20 cellular contexts compared by ENCODE assay signal in the genomic region with DNA sequence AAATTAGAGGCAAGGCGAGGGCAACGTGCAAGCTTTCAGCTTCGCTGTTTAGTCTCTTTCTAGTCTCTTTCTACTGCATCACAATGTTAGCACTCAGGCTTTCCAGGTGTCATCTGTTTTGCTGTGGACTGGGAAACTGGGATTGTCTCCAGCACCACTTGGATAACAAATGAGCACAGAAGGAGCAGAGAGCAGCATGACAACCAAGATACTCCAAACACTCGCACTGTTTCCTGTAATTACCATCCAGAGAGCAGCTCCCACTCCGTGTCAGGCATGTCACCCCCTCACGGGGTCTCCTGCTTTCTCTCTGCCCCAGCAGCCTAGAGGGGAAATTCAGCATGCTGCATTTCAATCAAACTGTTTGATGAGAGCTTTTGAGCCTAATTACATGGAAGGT.
A peak's percentile ranks its signal among the peaks of the same experiment; 100 is the strongest.
DNase-seq lines count a peak whose midpoint lies in the region; ATAC-seq and TF ChIP-seq lines count a peak whose summit lies in the region.
"Had no signal": no experiment of that assay in that cellular context is flagged by ENCODE, and none has a peak within 500 bp of the region (broad histone marks: within the 10 kb centered on the region; RNA-seq: fewer than 3 reads in every experiment).

No MANE protein-coding gene starts in this region.

- H2AK5ac ChIP-seq in IMR-90 (ENCODE audit: low read depth, low read length) = no peak overlapping the region

- H3K36me3 ChIP-seq in IMR-90 (ENCODE audit: control insufficient read depth, insufficient read depth, low read length) (no peaks in the 10 kb centered on the region), ovary (no peaks in the 10 kb centered on the region), mucosa of descending colon (ENCODE audit: low read depth) (no peaks in the 10 kb centered on the region)
- H3K36me3 ChIP-seq: BLaER1, breast epithelium, lower lobe of right lung, SJSA1 had no signal

- H3K4me3 ChIP-seq in IMR-90 (ENCODE audit: insufficient read depth, low read depth, low read length) = no peak overlapping the region
- H3K4me3 ChIP-seq in fibroblast of villous mesenchyme (ENCODE audit: low read depth, low read length) = peak overlapping the region; percentile 25
- peak overlapping the region; percentile 11 for H3K4me3 ChIP-seq in ovary
- no peak overlapping the region for H3K4me3 ChIP-seq in mucosa of descending colon
- H3K4me3 ChIP-seq: BLaER1, breast epithelium, GM23248, lower lobe of right lung, SJSA1, testis had no signal

- peak overlapping the region; percentile 0 for H2BK5ac ChIP-seq in IMR-90 (ENCODE audit: low read depth, low read length, poor library complexity, severe bottlenecking)

- H3K27me3 ChIP-seq in IMR-90 (ENCODE audit: control insufficient read depth, insufficient read depth, low read length) = no peaks in the 10 kb centered on the region
- H3K27me3 ChIP-seq in ovary = no peaks in the 10 kb centered on the region
- H3K27me3 ChIP-seq: BLaER1, breast epithelium, SJSA1, testis had no signal

- no peak overlapping the region for H3K23ac ChIP-seq in IMR-90 (ENCODE audit: low read depth, low read length)

- H2BK15ac ChIP-seq in IMR-90 (ENCODE audit: low read depth, low read length) = no peak overlapping the region

- no peak overlapping the region for H3K56ac ChIP-seq in IMR-90 (ENCODE audit: extremely low read depth, insufficient read depth, low read length)

- TF ChIP-seq POLR2A in IMR-90 (IDR thresholded peaks at IDR 0.05; ENCODE audit: low read depth, low read length) (no peak), ovary (IDR thresholded peaks at IDR 0.05) (no peak)

- H2BK120ac ChIP-seq in IMR-90 (ENCODE audit: low read depth, low read length) = no peak overlapping the region

- H2BK20ac ChIP-seq in IMR-90 (ENCODE audit: low read depth, low read length) = no peak overlapping the region

- CTCF ChIA-PET in IMR-90 (lab: Yijun Ruan, JAX) = interaction anchor here (0.9 to 1.1 kb wide), 2 partner anchors 29 to 238 kb away, joined by 3 read pairs; no protein-coding TSS in a partner anchor

- POLR2A ChIA-PET in IMR-90 (lab: Charles Lee; ENCODE audit: unreplicated experiment) = no interaction called here

- BruUV-seq in IMR-90 (replicated peaks; lab: Mats Ljungman, UMichigan) = no TSS peak

- DNase-seq in IMR-90 (peak; percentile 15), NCI-H69 (lab: John Stamatoyannopoulos, UW) (peak; percentile 89), fibroblast of villous mesenchyme (ENCODE audit: low read depth) (peak; percentile 6), ovary (no peak), mucosa of descending colon (no peak), LoVo (ENCODE audit: low spot score) (no peak), DMS153 (lab: John Stamatoyannopoulos, UW) (no peak)
- DNase-seq: activated CD4-positive, alpha-beta T cell treated with anti-CD3 and anti-CD28 coated beads, Interleukin-2, amount 10 ng/mL, durations not matched to agents 24 days and 14 days; activated naive CD4-positive, alpha-beta T cell treated with anti-CD3 and anti-CD28 coated beads, Interleukin-2, amount 10 ng/mL, durations not matched to agents 7 days and 5 days; activated T-cell treated with anti-CD3 and anti-CD28 coated beads for 4 hours; effector CD4-positive, alpha-beta T cell; GM23248; lower lobe of right lung; T1000; testis had no signal

- in situ Hi-C loops in IMR-90 (cut with MboI; ENCODE audit: low sequenced_read_pairs) = no loop called here

- no peak overlapping the region for H4K5ac ChIP-seq in IMR-90 (ENCODE audit: low read depth, low read length)

- intact Hi-C loops in IMR-90 (cut with micrococcal nuclease) = no loop called here
- intact Hi-C loops in ovary (cut with DNase I) = no loop called here
- intact Hi-C loops in mucosa of descending colon (cut with DNase I, micrococcal nuclease) = no loop called here

- no peak overlapping the region for H2AK9ac ChIP-seq in IMR-90 (replicated peaks; ENCODE audit: low read depth, low read length, poor library complexity)

- TF ChIP-seq EP300 in ovary (IDR thresholded peaks at IDR 0.05) = no peak

- no peak overlapping the region for H2AFZ ChIP-seq in IMR-90 (replicated peaks; ENCODE audit: low read length, poor library complexity)
- H2AFZ ChIP-seq: GM23248 had no signal

- H3K9me3 ChIP-seq in IMR-90 (ENCODE audit: control insufficient read depth, insufficient read depth, low read length) (no peaks in the 10 kb centered on the region), ovary (no peaks in the 10 kb centered on the region), mucosa of descending colon (no peaks in the 10 kb centered on the region)
- H3K9me3 ChIP-seq: BLaER1, breast epithelium, lower lobe of right lung, SJSA1, testis had no signal

- H3K79me1 ChIP-seq in IMR-90 (ENCODE audit: low read depth in 1 of 2, low read length in 2 of 2) = no peaks in the 10 kb centered on the region; a peak in 1 of 4 replicates

- TF ChIP-seq RAD21 in IMR-90 (IDR thresholded peaks at IDR 0.05; ENCODE audit: low read length) = no peak

- no peak overlapping the region for H3K4ac ChIP-seq in IMR-90 (ENCODE audit: low read depth, low read length)

- H3K4me2 ChIP-seq in IMR-90 (ENCODE audit: low read depth, low read length) = peak overlapping the region; percentile 63; the same call in 1 of the 2 replicates
- H3K4me2 ChIP-seq: BLaER1 had no signal

- dilution Hi-C loops in IMR-90 (cut with HindIII; ENCODE audit: low sequenced_read_pairs, unreplicated experiment) = no loop called here

- H4K20me1 ChIP-seq in IMR-90 (ENCODE audit: insufficient read depth, low read length) = no peaks in the 10 kb centered on the region
- H4K20me1 ChIP-seq: BLaER1 had no signal

- H3K9ac ChIP-seq in IMR-90 (ENCODE audit: low read depth, low read length) = no peak overlapping the region
- H3K9ac ChIP-seq: BLaER1, GM23248 had no signal

- H3K27ac ChIP-seq in IMR-90 (ENCODE audit: insufficient read depth, low read length) (no peak overlapping the region), ovary (no peak overlapping the region)
- H3K27ac ChIP-seq: BLaER1, breast epithelium, GM23248, lower lobe of right lung, SJSA1, testis had no signal

- WGBS in IMR-90 (ENCODE audit: extremely low coverage in 2 of 2, insufficient read length in 1 of 2), 2 experiments = no CpG with 5 or more reads among the region's 6 CpGs
- WGBS in ovary, 3 donors = 8 to 29% (median 16%) methylated on average over 6 of the region's 6 CpGs

- no peak for ATAC-seq in IMR-90 (ENCODE audit: low read depth)
- no peak for ATAC-seq in mucosa of descending colon
- ATAC-seq in HG02610 (IDR thresholded peaks at IDR 0.05; ENCODE audit: unreplicated experiment) = no peak
- ATAC-seq: lower lobe of right lung, sciatic nerve had no signal

- no peaks in the 10 kb centered on the region; the same call in 1 of the 2 replicates for H3K9me1 ChIP-seq in IMR-90 (ENCODE audit: insufficient read depth, low read length)

- H4K8ac ChIP-seq in IMR-90 (ENCODE audit: low read depth in 2 of 2, low read length in 2 of 2) = no peak overlapping the region

- H3K14ac ChIP-seq in IMR-90 (replicated peaks; ENCODE audit: low read depth, low read length) = no peak overlapping the region

- TF ChIP-seq CTCF in IMR-90 (conservative IDR thresholded peaks at IDR 0.05; ENCODE audit: low read depth, low read length) = no peak
- TF ChIP-seq CTCF in fibroblast of villous mesenchyme (IDR thresholded peaks at IDR 0.05; ENCODE audit: insufficient read depth, low read depth, low read length) = no peak
- TF ChIP-seq CTCF in ovary (IDR thresholded peaks at IDR 0.05) = no peak
- no peak for TF ChIP-seq CTCF in mucosa of descending colon (IDR thresholded peaks at IDR 0.05)

- no peak overlapping the region for H4K91ac ChIP-seq in IMR-90 (ENCODE audit: insufficient read depth, low read depth, low read length)

- H3K18ac ChIP-seq in IMR-90 (ENCODE audit: low read depth, low read length) = no peak overlapping the region

- H3K4me1 ChIP-seq in IMR-90 (ENCODE audit: control insufficient read depth, insufficient read depth, low read length) (peaks cover 2% of the 10 kb centered on the region), ovary (ENCODE audit: insufficient read depth) (no peaks in the 10 kb centered on the region), mucosa of descending colon (ENCODE audit: low read depth) (no peaks in the 10 kb centered on the region)
- H3K4me1 ChIP-seq: BLaER1, breast epithelium, lower lobe of right lung, SJSA1, testis had no signal

TF ChIP-seq in IMR-90, 13 proteins besides CTCF, POLR2A, EP300 and RAD21:
- no peak for TF ChIP-seq FOS (IDR thresholded peaks at IDR 0.05; ENCODE audit: low read depth, low read length)
- TF ChIP-seq CHD1 (IDR thresholded peaks at IDR 0.05; ENCODE audit: low read depth, low read length) = no peak
- no peak for TF ChIP-seq MXI1 (IDR thresholded peaks at IDR 0.05; ENCODE audit: borderline replicate concordance, low read depth, low read length)
- TF ChIP-seq RCOR1 (IDR thresholded peaks at IDR 0.05; ENCODE audit: insufficient replicate concordance, low read length) = no peak
- TF ChIP-seq, protein P1, sequence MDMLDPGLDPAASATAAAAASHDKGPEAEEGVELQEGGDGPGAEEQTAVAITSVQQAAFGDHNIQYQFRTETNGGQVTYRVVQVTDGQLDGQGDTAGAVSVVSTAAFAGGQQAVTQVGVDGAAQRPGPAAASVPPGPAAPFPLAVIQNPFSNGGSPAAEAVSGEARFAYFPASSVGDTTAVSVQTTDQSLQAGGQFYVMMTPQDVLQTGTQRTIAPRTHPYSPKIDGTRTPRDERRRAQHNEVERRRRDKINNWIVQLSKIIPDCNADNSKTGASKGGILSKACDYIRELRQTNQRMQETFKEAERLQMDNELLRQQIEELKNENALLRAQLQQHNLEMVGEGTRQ (IDR thresholded peaks at IDR 0.05; ENCODE audit: low read depth, low read length) = no peak
- TF ChIP-seq, protein P2, sequence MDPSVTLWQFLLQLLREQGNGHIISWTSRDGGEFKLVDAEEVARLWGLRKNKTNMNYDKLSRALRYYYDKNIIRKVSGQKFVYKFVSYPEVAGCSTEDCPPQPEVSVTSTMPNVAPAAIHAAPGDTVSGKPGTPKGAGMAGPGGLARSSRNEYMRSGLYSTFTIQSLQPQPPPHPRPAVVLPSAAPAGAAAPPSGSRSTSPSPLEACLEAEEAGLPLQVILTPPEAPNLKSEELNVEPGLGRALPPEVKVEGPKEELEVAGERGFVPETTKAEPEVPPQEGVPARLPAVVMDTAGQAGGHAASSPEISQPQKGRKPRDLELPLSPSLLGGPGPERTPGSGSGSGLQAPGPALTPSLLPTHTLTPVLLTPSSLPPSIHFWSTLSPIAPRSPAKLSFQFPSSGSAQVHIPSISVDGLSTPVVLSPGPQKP (IDR thresholded peaks at IDR 0.05; ENCODE audit: borderline replicate concordance, low read depth, low read length) = no peak
- no peak for TF ChIP-seq SMC3 (IDR thresholded peaks at IDR 0.05; ENCODE audit: low read depth, low read length)
- no peak for TF ChIP-seq BHLHE40 (IDR thresholded peaks at IDR 0.05; ENCODE audit: low read depth, low read length)
- no peak for TF ChIP-seq MAFK (IDR thresholded peaks at IDR 0.05; ENCODE audit: low read depth, low read length)
- no peak for TF ChIP-seq NFE2L2 (IDR thresholded peaks at IDR 0.05; ENCODE audit: low read depth, low read length)
- TF ChIP-seq CEBPB (IDR thresholded peaks at IDR 0.05; ENCODE audit: low read depth, low read length) = no peak
- no peak for TF ChIP-seq MAZ (IDR thresholded peaks at IDR 0.05; ENCODE audit: borderline replicate concordance, low read depth, low read length)
- TF ChIP-seq RFX5 (IDR thresholded peaks at IDR 0.05; ENCODE audit: low read depth, low read length) = no peak

Comparison
In these comparisons a context has a peak if more than half of its experiments do, and no peak if none do; other contexts are left out.
1. DNase-seq: peak in IMR-90 (single experiment), NCI-H69 (single experiment) and fibroblast of villous mesenchyme (single experiment); none in ovary (0 of 5), mucosa of descending colon (0 of 3), LoVo (single experiment) and DMS153 (single experiment).
2. H3K4me3 ChIP-seq: peak in fibroblast of villous mesenchyme (single experiment) and ovary (single experiment); none in IMR-90 (single experiment) and mucosa of descending colon (single experiment).